9 cellular contexts compared by ENCODE assay signal in the genomic region with DNA sequence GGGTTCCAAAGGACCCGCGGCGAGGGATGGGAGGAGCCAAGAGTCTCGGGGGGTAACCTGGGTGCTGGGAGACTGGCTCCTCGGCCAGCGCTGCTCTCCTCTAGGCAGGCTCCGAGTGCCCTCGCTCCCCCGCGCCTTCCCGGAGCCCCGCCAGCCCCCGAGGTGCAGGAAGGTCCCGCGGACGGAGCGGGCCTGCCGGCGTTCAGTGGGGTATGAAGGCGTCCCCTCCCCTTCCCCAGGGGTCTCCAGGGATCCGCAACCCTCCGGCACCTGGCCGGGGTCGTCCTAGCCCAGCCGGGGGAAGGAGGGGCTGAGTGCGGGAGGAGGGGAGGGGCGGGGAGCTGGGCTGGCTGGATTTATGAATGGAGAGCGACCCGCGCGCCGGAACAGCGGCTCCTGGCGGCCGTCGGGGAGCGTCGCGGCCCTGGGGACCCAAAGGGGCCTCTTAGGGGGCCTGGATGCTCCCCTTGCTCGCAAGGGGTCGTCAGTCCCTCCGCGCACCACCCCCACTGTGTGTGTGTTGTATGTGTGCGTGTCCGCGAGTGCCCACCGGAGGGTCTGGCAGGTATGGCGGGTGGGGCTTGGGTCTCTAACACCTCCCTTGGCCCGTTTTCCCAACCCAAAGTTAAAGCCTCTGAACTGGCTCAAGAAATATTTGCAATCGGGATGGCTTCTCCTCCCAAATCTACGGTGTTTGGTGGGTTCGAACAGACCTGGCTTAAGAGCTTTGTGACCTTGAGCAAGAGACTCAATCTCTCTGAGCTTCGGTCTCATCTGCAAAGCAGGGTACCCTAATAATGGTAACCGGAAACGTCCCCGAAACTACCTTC. TPM values are rescaled to one million over a fixed set of nuclear protein-coding genes. Genes with fewer than 3 reads are reported as not detected.
DNase-seq lines count a peak whose midpoint lies in the region; ATAC-seq and TF ChIP-seq lines count a peak whose summit lies in the region.
"Had no signal": no experiment of that assay in that cellular context is flagged by ENCODE, and none has a peak within 500 bp of the region (broad histone marks: within the 10 kb centered on the region; RNA-seq: fewer than 3 reads in every experiment).

No MANE protein-coding gene starts in this region.

- H3K4me3 Mint-ChIP-seq in CD4-positive, alpha-beta memory T cell = peak overlapping the region in 7 of 8 donors; percentile 17 to 52 (median 46)
- no peak overlapping the region for H3K4me3 Mint-ChIP-seq in activated naive CD8-positive, alpha-beta T cell treated with anti-CD3 and anti-CD28 coated beads, Interleukin-2, amount 10 ng/mL, durations not matched to agents 7 days and 5 days

- peaks cover 8% of the 10 kb centered on the region for H3K4me1 ChIP-seq in CD4-positive, alpha-beta memory T cell (ENCODE audit: insufficient read depth, low read length)
- H3K4me1 ChIP-seq in HCT116 (ENCODE audit: control insufficient read depth in 1 of 2, insufficient read depth in 2 of 2, low read length in 2 of 2) (no peaks in the 10 kb centered on the region), Panc1 (ENCODE audit: control insufficient read depth, insufficient read depth, low read length) (peaks cover 3% of the 10 kb centered on the region), iPS DF 6.9 (ENCODE audit: control insufficient read depth, insufficient read depth, low read length) (peaks cover 5% of the 10 kb centered on the region; the same call in 1 of the 2 replicates), spleen (peaks cover 5 to 25% (median 16%) of the 10 kb centered on the region in 6 donors)

- TF ChIP-seq POLR2A in HCT116 (IDR thresholded peaks at IDR 0.05; ENCODE audit: borderline replicate concordance, extremely low read depth, insufficient read depth, insufficient read length) = no peak
- no peak for TF ChIP-seq POLR2A in spleen (IDR thresholded peaks at IDR 0.05)

- peaks cover 18 to 29% of the 10 kb centered on the region in 2 donors for H3K27me3 Mint-ChIP-seq in CD4-positive, alpha-beta memory T cell
- H3K27me3 Mint-ChIP-seq in activated naive CD8-positive, alpha-beta T cell treated with anti-CD3 and anti-CD28 coated beads, Interleukin-2, amount 10 ng/mL, durations not matched to agents 7 days and 5 days = peaks cover 24% of the 10 kb centered on the region

- H3K9me2 ChIP-seq in HCT116 (ENCODE audit: insufficient read depth) = no peaks in the 10 kb centered on the region

- no peak overlapping the region for H3K9ac ChIP-seq in HCT116 (ENCODE audit: low read length)

- CTCF ChIA-PET in CD4-positive, alpha-beta memory T cell (lab: Charles Lee; ENCODE audit: partially characterized antibody) = interaction anchor here (1.0 to 1.4 kb wide), 7 partner anchors 8 to 133 kb away, joined by 3 to 6 read pairs (median 4); a partner anchor contains a TSS
- CTCF ChIA-PET in HCT116 (lab: Charles Lee) (interaction anchor here (0.9 to 1.3 kb wide), 3 partner anchors 8 to 223 kb away, joined by 3 to 4 read pairs (median 4); no protein-coding TSS in a partner anchor), Panc1 (lab: Charles Lee) (interaction anchor here (0.5 kb wide), 1 partner anchor 182 kb away, joined by 6 read pairs; no protein-coding TSS in a partner anchor)

- intact Hi-C loops in CD4-positive, alpha-beta memory T cell (cut with micrococcal nuclease) = no loop called here
- intact Hi-C loops in HCT116 (cut with micrococcal nuclease) (no loop called here), Panc1 (cut with micrococcal nuclease; ENCODE audit: unreplicated experiment) (no loop called here), spleen (cut with DNase I; ENCODE audit: low total_unique reads) (no loop called here)

- in situ Hi-C loops in Panc1 (cut with HindIII; ENCODE audit: low pct_unique_long_range_greater_than_20kb, low sequenced_read_pairs) = no loop called here

- TF ChIP-seq CTCF in HCT116 (IDR thresholded peaks at IDR 0.05 in 2 of 3, conservative IDR thresholded peaks at IDR 0.05 in 1 of 3; ENCODE audit: borderline replicate concordance in 1 of 3, insufficient read depth in 1 of 3, low read depth in 2 of 3, low read length in 2 of 3) (peak; percentile 48 to 85 (median 76)), Panc1 (IDR thresholded peaks at IDR 0.05) (peak; percentile 95), spleen (IDR thresholded peaks at IDR 0.05 in 8 of 11, conservative IDR thresholded peaks at IDR 0.05 in 3 of 11) (peak in 10 of 11 experiments; percentile 32 to 90 (median 83))

- H4K20me1 ChIP-seq in HCT116 (ENCODE audit: insufficient read depth) = no peaks in the 10 kb centered on the region

- no peaks in the 10 kb centered on the region for H3K36me3 Mint-ChIP-seq in CD4-positive, alpha-beta memory T cell
- H3K36me3 Mint-ChIP-seq in activated naive CD8-positive, alpha-beta T cell treated with anti-CD3 and anti-CD28 coated beads, Interleukin-2, amount 10 ng/mL, durations not matched to agents 7 days and 5 days = no peaks in the 10 kb centered on the region

- peaks cover 0 to 4% (median 0%) of the 10 kb centered on the region in 8 donors for H3K9me3 Mint-ChIP-seq in CD4-positive, alpha-beta memory T cell
- H3K9me3 Mint-ChIP-seq in activated naive CD8-positive, alpha-beta T cell treated with anti-CD3 and anti-CD28 coated beads, Interleukin-2, amount 10 ng/mL, durations not matched to agents 7 days and 5 days = no peaks in the 10 kb centered on the region

- TF ChIP-seq RAD21 in HCT116 (IDR thresholded peaks at IDR 0.05; ENCODE audit: low read depth) = no peak; the same call in none of the 2 replicates

- no CpG with 5 or more reads among the region's 56 CpGs for WGBS in iPS DF 6.9 (ENCODE audit: insufficient coverage, insufficient read length)
- WGBS in spleen, 5 donors = 12 to 25% (median 14%) methylated on average over 24 to 56 of the region's 56 CpGs

- H2AFZ ChIP-seq in HCT116 (ENCODE audit: low read depth, low read length, poor library complexity, severe bottlenecking) = no peak overlapping the region

- H3K27ac Mint-ChIP-seq in CD4-positive, alpha-beta memory T cell = no peak overlapping the region
- H3K27ac Mint-ChIP-seq in activated naive CD8-positive, alpha-beta T cell treated with anti-CD3 and anti-CD28 coated beads, Interleukin-2, amount 10 ng/mL, durations not matched to agents 7 days and 5 days = no peak overlapping the region

- BruUV-seq in HCT116 (replicated peaks; lab: Mats Ljungman, UMichigan) = no TSS peak
- BruUV-seq in Panc1 (replicated peaks; lab: Mats Ljungman, UMichigan) = no TSS peak

- peaks cover 17% of the 10 kb centered on the region for H3K27me3 ChIP-seq in CD4-positive, alpha-beta memory T cell (ENCODE audit: insufficient read depth, low read length)
- no peaks in the 10 kb centered on the region for H3K27me3 ChIP-seq in HCT116 (ENCODE audit: insufficient read depth, low read length)
- H3K27me3 ChIP-seq in Panc1 (ENCODE audit: control insufficient read depth, insufficient read depth, low read length) = peaks cover 5% of the 10 kb centered on the region
- H3K27me3 ChIP-seq in iPS DF 6.9 (ENCODE audit: control insufficient read depth, insufficient read depth, low read length) = peaks cover 5% of the 10 kb centered on the region; the same call in 1 of the 2 replicates
- peaks cover 0 to 37% (median 20%) of the 10 kb centered on the region in 7 donors for H3K27me3 ChIP-seq in spleen (replicated peaks in 1 of 7)

- peaks cover 6 to 14% (median 8%) of the 10 kb centered on the region in 4 donors for H3K4me1 Mint-ChIP-seq in CD4-positive, alpha-beta memory T cell
- peaks cover 2% of the 10 kb centered on the region for H3K4me1 Mint-ChIP-seq in activated naive CD8-positive, alpha-beta T cell treated with anti-CD3 and anti-CD28 coated beads, Interleukin-2, amount 10 ng/mL, durations not matched to agents 7 days and 5 days

- peak; percentile 24 to 51 (median 33) for DNase-seq in CD4-positive, alpha-beta memory T cell
- DNase-seq in HCT116 (ENCODE audit: low read depth, low spot score) = no peak
- no peak for DNase-seq in Panc1 (ENCODE audit: low read depth, low spot score)
- peak; percentile 65 for DNase-seq in activated naive CD8-positive, alpha-beta T cell treated with anti-CD3 and anti-CD28 coated beads, Interleukin-2, amount 10 ng/mL, durations not matched to agents 7 days and 5 days
- no peak for DNase-seq in iPS DF 6.9 (ENCODE audit: low read depth, low spot score)
- no peak for DNase-seq in spleen
- no peak for DNase-seq in NCI-H187 (lab: John Stamatoyannopoulos, UW)
- no peak for DNase-seq in NCI-H446 treated with DMSO at 0.1 percent for 48 hours (lab: John Stamatoyannopoulos, UW)

- no peaks in the 10 kb centered on the region for H3K36me3 ChIP-seq in CD4-positive, alpha-beta memory T cell (ENCODE audit: insufficient read depth, low read length)
- H3K36me3 ChIP-seq in HCT116 (ENCODE audit: control insufficient read depth in 1 of 2, insufficient read depth in 2 of 2, low read length in 2 of 2) (no peaks in the 10 kb centered on the region), Panc1 (ENCODE audit: control insufficient read depth, insufficient read depth, low read length) (no peaks in the 10 kb centered on the region), iPS DF 6.9 (ENCODE audit: control insufficient read depth, insufficient read depth, low read length) (no peaks in the 10 kb centered on the region), spleen (no peaks in the 10 kb centered on the region)

- H3K9me3 ChIP-seq in CD4-positive, alpha-beta memory T cell (ENCODE audit: control insufficient read depth in 1 of 2, low read length in 2 of 2) = no peaks in the 10 kb centered on the region
- no peaks in the 10 kb centered on the region for H3K9me3 ChIP-seq in HCT116 (ENCODE audit: control insufficient read depth in 1 of 2, insufficient read depth in 1 of 2, low read depth in 1 of 2, low read length in 2 of 2)
- H3K9me3 ChIP-seq in Panc1 (ENCODE audit: control insufficient read depth, insufficient read depth, low read depth, low read length) = no peaks in the 10 kb centered on the region
- no peaks in the 10 kb centered on the region for H3K9me3 ChIP-seq in iPS DF 6.9 (ENCODE audit: control insufficient read depth, insufficient read depth, low read length)
- no peaks in the 10 kb centered on the region for H3K9me3 ChIP-seq in spleen

- peak overlapping the region in 1 of 2 donors; percentile 35 for H3K4me3 ChIP-seq in CD4-positive, alpha-beta memory T cell (ENCODE audit: low read length in 2 of 2)
- no peak overlapping the region for H3K4me3 ChIP-seq in HCT116 (replicated peaks in 1 of 2; ENCODE audit: low read depth in 1 of 2, low read length in 2 of 2)
- peak overlapping the region; percentile 45 to 47 for H3K4me3 ChIP-seq in Panc1 (ENCODE audit: low read depth in 2 of 2, low read length in 2 of 2)
- H3K4me3 ChIP-seq in iPS DF 6.9 (ENCODE audit: low read length) = peak overlapping the region; percentile 74; the same call in 1 of the 2 replicates
- H3K4me3 ChIP-seq in spleen = peak overlapping the region; percentile 12 to 69 (median 46)

- ATAC-seq in HCT116 = peak; percentile 88
- peak; percentile 84 for ATAC-seq in Panc1
- ATAC-seq in activated naive CD8-positive, alpha-beta T cell treated with anti-CD3 and anti-CD28 coated beads, Interleukin-2, amount 10 ng/mL, durations not matched to agents 7 days and 5 days (ENCODE audit: low read depth) = peak; percentile 62

- H3K27ac ChIP-seq in CD4-positive, alpha-beta memory T cell (ENCODE audit: low read depth, low read length) = no peak overlapping the region
- no peak overlapping the region for H3K27ac ChIP-seq in HCT116 (ENCODE audit: low read depth, low read length)
- H3K27ac ChIP-seq in Panc1 (ENCODE audit: low read length) = no peak overlapping the region
- H3K27ac ChIP-seq in iPS DF 6.9 (ENCODE audit: low read length) = no peak overlapping the region
- no peak overlapping the region for H3K27ac ChIP-seq in spleen

- POLR2A ChIA-PET in CD4-positive, alpha-beta memory T cell (lab: Charles Lee; ENCODE audit: partially characterized antibody) = no interaction called here
- POLR2A ChIA-PET in HCT116 (lab: Charles Lee) = no interaction called here
- POLR2A ChIA-PET in Panc1 (lab: Charles Lee) = no interaction called here
- POLR2A ChIA-PET in activated naive CD8-positive, alpha-beta T cell treated with anti-CD3 and anti-CD28 coated beads, Interleukin-2, amount 10 ng/mL, durations not matched to agents 7 days and 5 days (lab: Charles Lee) = no interaction called here

- no peak overlapping the region for H3K4me2 ChIP-seq in HCT116 (ENCODE audit: low read length)

- no peaks in the 10 kb centered on the region for H3K79me2 ChIP-seq in HCT116 (ENCODE audit: insufficient read depth, low read length)

- RAD21 ChIA-PET in HCT116 (lab: Charles Lee; ENCODE audit: low non-redundant PET in 1 of 2, low total read pairs in 2 of 2, uncharacterized antibody in 2 of 2, unreplicated experiment in 2 of 2) = no interaction called here

RNA-seq across cellular contexts. Expression of a gene that starts 0.6 kb away (rescaled TPM):
- not detected for total RNA-seq in CD4-positive, alpha-beta memory T cell
- not detected for polyA plus RNA-seq in CD4-positive, alpha-beta memory T cell
- total RNA-seq in HCT116 (2021; ENCODE audit: unreplicated experiment) (not detected), Panc1 (2021; ENCODE audit: unreplicated experiment) (0.18 TPM), spleen (not detected)
- polyA plus RNA-seq in HCT116 (2012) = not detected in 2 replicates
- not detected for polyA plus RNA-seq in Panc1 (2012; ENCODE audit: insufficient read length)
- not detected for total RNA-seq in activated naive CD8-positive, alpha-beta T cell treated with anti-CD3 and anti-CD28 coated beads, Interleukin-2, amount 10 ng/mL, durations not matched to agents 7 days and 5 days
- under 1 TPM in 1 of 3 donors, not detected in 2; 0.06 TPM for polyA plus RNA-seq in spleen
- total RNA-seq: T-helper 1 cell treated with Interleukin-12 subunit alpha and Interleukin-12 subunit beta and Interleukin-4 antibody, amounts not matched to agents 30 ng/mL and 1 ng/mL, for 36 hours had no signal

RNA-seq across cellular contexts. Expression of a gene that starts 26.5 kb away (rescaled TPM):
- 10 to 100 TPM; 39.1 to 41.7 TPM for total RNA-seq in CD4-positive, alpha-beta memory T cell
- polyA plus RNA-seq in CD4-positive, alpha-beta memory T cell = 100 to 1,000 TPM in 1 of 2 donors, 10 to 100 TPM in 1; 84.7 to 124 TPM
- total RNA-seq in HCT116 (2021; ENCODE audit: unreplicated experiment) (37.6 TPM), Panc1 (2021; ENCODE audit: unreplicated experiment) (58.4 TPM), spleen (10 to 100 TPM; 48.2 to 73.4 (median 54.5) TPM)
- polyA plus RNA-seq in HCT116 (2012) = 46.3 and 47.9 TPM in 2 replicates
- 60.1 TPM for polyA plus RNA-seq in Panc1 (2012; ENCODE audit: insufficient read length)
- 10 to 100 TPM; 47.2 TPM for total RNA-seq in activated naive CD8-positive, alpha-beta T cell treated with anti-CD3 and anti-CD28 coated beads, Interleukin-2, amount 10 ng/mL, durations not matched to agents 7 days and 5 days
- 10 to 100 TPM; 46.5 to 70.4 (median 60.8) TPM for polyA plus RNA-seq in spleen

RNA-seq across cellular contexts. Expression of a gene that starts 41.8 kb away (rescaled TPM):
- not detected for total RNA-seq in CD4-positive, alpha-beta memory T cell
- polyA plus RNA-seq in CD4-positive, alpha-beta memory T cell = not detected
- total RNA-seq in HCT116 (2021; ENCODE audit: unreplicated experiment) (57.9 TPM), Panc1 (2021; ENCODE audit: unreplicated experiment) (6.1 TPM), spleen (100 to 1,000 TPM; 124 to 393 (median 243) TPM)
- 75.8 and 79.5 TPM in 2 replicates for polyA plus RNA-seq in HCT116 (2012)
- polyA plus RNA-seq in Panc1 (2012; ENCODE audit: insufficient read length) = 4.0 TPM
- total RNA-seq in activated naive CD8-positive, alpha-beta T cell treated with anti-CD3 and anti-CD28 coated beads, Interleukin-2, amount 10 ng/mL, durations not matched to agents 7 days and 5 days = not detected
- polyA plus RNA-seq in spleen = 10 to 100 TPM; 18.5 to 98.9 (median 38.0) TPM
- total RNA-seq: T-helper 1 cell treated with Interleukin-12 subunit alpha and Interleukin-12 subunit beta and Interleukin-4 antibody, amounts not matched to agents 30 ng/mL and 1 ng/mL, for 36 hours had no signal

Comparison
In these comparisons a context has a peak if more than half of its experiments do, and no peak if none do; other contexts are left out.
1. DNase-seq: peak in CD4-positive, alpha-beta memory T cell (5 of 5) and activated naive CD8-positive, alpha-beta T cell treated with anti-CD3 and anti-CD28 coated beads, Interleukin-2, amount 10 ng/mL, durations not matched to agents 7 days and 5 days (single experiment); none in HCT116 (single experiment), Panc1 (single experiment), iPS DF 6.9 (single experiment), spleen (single experiment), NCI-H187 (0 of 2) and NCI-H446 treated with DMSO at 0.1 percent for 48 hours (single experiment).
2. H3K4me3 ChIP-seq: peak in Panc1 (2 of 2), iPS DF 6.9 (single experiment) and spleen (8 of 8); none in HCT116 (0 of 2).
3. Peak in every context shown above with its lines, with median percentiles within 50 percentile points of each other: ATAC-seq and CTCF ChIP-seq.